ENCODE assay signal across 11 cellular contexts in genomic region chr20:8127553-8128255, GRCh38. TPM values are rescaled to one million over a fixed set of nuclear protein-coding genes. Genes with fewer than 3 reads are reported as not detected.
DNase-seq lines count a peak whose midpoint lies in the region; ATAC-seq lines count a peak whose summit lies in the region.
"Had no signal": no experiment of that assay in that cellular context is flagged by ENCODE, and none has a peak within 500 bp of the region (broad histone marks: within the 10 kb centered on the region; RNA-seq: fewer than 3 reads in every experiment).

No MANE protein-coding gene starts in this region.

- H3K4me3 Mint-ChIP-seq in activated T-cell treated with anti-CD3 and anti-CD28 coated beads, Interleukin-2, amount 50 U/mL, for 24 hours: no peak overlapping the region
- no peak overlapping the region for H3K4me3 Mint-ChIP-seq in stimulated activated memory B cell treated with anti-CD40 and anti-IgM and Interleukin-4, amounts not matched to agents 10 μg/mL and 1 μg/mL and 100 μg/mL, for 72 hours
- H3K4me3 Mint-ChIP-seq: naive thymus-derived CD8-positive, alpha-beta T cell had no signal

- H3K4me1 Mint-ChIP-seq in activated T-cell treated with anti-CD3 and anti-CD28 coated beads, Interleukin-2, amount 50 U/mL, for 24 hours (ENCODE audit: low read depth): peaks cover 24% of the 10 kb centered on the region
- peaks cover 8% of the 10 kb centered on the region for H3K4me1 Mint-ChIP-seq in stimulated activated memory B cell treated with anti-CD40 and anti-IgM and Interleukin-4, amounts not matched to agents 10 μg/mL and 1 μg/mL and 100 μg/mL, for 72 hours

- H3K36me3 Mint-ChIP-seq in activated T-cell treated with anti-CD3 and anti-CD28 coated beads, Interleukin-2, amount 50 U/mL, for 24 hours (ENCODE audit: low read depth): no peaks in the 10 kb centered on the region
- H3K36me3 Mint-ChIP-seq in stimulated activated memory B cell treated with anti-CD40 and anti-IgM and Interleukin-4, amounts not matched to agents 10 μg/mL and 1 μg/mL and 100 μg/mL, for 72 hours: no peaks in the 10 kb centered on the region
- H3K36me3 Mint-ChIP-seq: naive thymus-derived CD8-positive, alpha-beta T cell had no signal

- ATAC-seq in GM21737 (IDR thresholded peaks at IDR 0.05; ENCODE audit: unreplicated experiment): peak; percentile 66
- ATAC-seq in HG03432 (IDR thresholded peaks at IDR 0.05; ENCODE audit: unreplicated experiment): peak; percentile 79
- peak; percentile 57 for ATAC-seq in stimulated activated memory B cell treated with anti-CD40 and anti-IgM and Interleukin-4, amounts not matched to agents 10 μg/mL and 1 μg/mL and 100 μg/mL, for 72 hours
- ATAC-seq in Right ventricle myocardium inferior: no peak
- ATAC-seq: naive thymus-derived CD8-positive, alpha-beta T cell; Panc1 had no signal

- intact Hi-C loops in Right ventricle myocardium inferior (cut with DNase I): no loop called here

- H3K9me3 Mint-ChIP-seq in activated T-cell treated with anti-CD3 and anti-CD28 coated beads, Interleukin-2, amount 50 U/mL, for 24 hours: no peaks in the 10 kb centered on the region
- H3K9me3 Mint-ChIP-seq in stimulated activated memory B cell treated with anti-CD40 and anti-IgM and Interleukin-4, amounts not matched to agents 10 μg/mL and 1 μg/mL and 100 μg/mL, for 72 hours: no peaks in the 10 kb centered on the region
- H3K9me3 Mint-ChIP-seq: naive thymus-derived CD8-positive, alpha-beta T cell had no signal

- H3K27ac Mint-ChIP-seq in activated T-cell treated with anti-CD3 and anti-CD28 coated beads, Interleukin-2, amount 50 U/mL, for 24 hours: peak overlapping the region; percentile 26
- H3K27ac Mint-ChIP-seq in stimulated activated memory B cell treated with anti-CD40 and anti-IgM and Interleukin-4, amounts not matched to agents 10 μg/mL and 1 μg/mL and 100 μg/mL, for 72 hours: no peak overlapping the region
- H3K27ac Mint-ChIP-seq: naive thymus-derived CD8-positive, alpha-beta T cell had no signal

- DNase-seq in activated T-cell treated with anti-CD3 and anti-CD28 coated beads, Interleukin-2, amount 50 U/mL, for 24 hours: no peak
- DNase-seq in activated T-cell treated with anti-CD3 and anti-CD28 coated beads, Interleukin-2, amount 50 U/mL, for 1 hour: no peak
- DNase-seq in NCI-H510A (lab: John Stamatoyannopoulos, UW) (no peak), DMS53 treated with DMSO at 0.1 percent for 48 hours (lab: John Stamatoyannopoulos, UW; ENCODE audit: unreplicated experiment) (no peak), Right ventricle myocardium inferior (ENCODE audit: missing footprints) (no peak)
- DNase-seq: colonic mucosa; naive thymus-derived CD8-positive, alpha-beta T cell had no signal

- peaks cover 51% of the 10 kb centered on the region for H3K27me3 Mint-ChIP-seq in activated T-cell treated with anti-CD3 and anti-CD28 coated beads, Interleukin-2, amount 50 U/mL, for 24 hours
- peaks cover 50% of the 10 kb centered on the region for H3K27me3 Mint-ChIP-seq in stimulated activated memory B cell treated with anti-CD40 and anti-IgM and Interleukin-4, amounts not matched to agents 10 μg/mL and 1 μg/mL and 100 μg/mL, for 72 hours

RNA-seq across cellular contexts. Expression of gene PLCB1, which starts 4.4 kb away (rescaled TPM):
- total RNA-seq in Right ventricle myocardium inferior: 7.2 TPM
